In the genomic region with DNA sequence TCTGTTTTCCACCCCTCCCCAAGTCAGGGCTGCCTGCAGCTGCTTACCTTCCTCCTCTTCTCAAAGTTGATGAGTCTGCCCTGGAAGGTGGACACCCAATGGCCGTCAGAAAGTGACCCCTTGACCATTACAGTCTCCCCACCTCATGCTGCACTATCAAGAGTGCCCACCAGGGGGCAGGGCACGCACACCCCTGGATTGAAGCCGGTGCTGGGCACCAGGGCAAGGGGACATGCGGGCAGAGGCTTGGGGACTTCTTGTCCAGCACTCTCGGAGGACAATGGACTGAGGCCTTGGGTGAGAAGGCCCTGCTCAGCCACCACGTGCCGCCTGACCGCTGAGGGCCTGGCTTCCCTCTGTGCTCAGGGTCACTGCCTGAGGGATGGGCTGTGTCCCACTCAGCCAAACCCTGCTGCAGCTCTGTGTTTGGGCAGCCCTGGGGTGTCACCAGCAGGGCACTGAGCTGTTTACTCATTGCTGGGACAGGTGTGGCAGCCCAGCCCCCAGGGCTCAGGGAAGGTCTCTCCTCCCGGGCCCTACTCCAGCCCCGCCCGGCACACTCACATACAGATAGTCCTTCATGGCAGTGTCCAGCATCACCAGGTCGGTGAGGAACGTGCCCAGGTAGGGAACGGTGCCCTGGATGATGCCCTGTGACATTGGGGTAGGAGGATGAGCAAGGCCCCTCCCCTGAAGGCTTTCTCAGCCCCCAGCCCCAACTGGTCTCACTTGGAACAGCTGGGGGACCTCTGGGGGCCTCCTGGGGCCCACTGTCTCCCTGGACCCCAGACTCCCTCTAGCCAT, we compare ENCODE assay signal across 9 cellular contexts. TPM values are rescaled to one million over a fixed set of nuclear protein-coding genes. Genes with fewer than 3 reads are reported as not detected.
DNase-seq lines count a peak whose midpoint lies in the region; ATAC-seq, FAIRE-seq and TF ChIP-seq lines count a peak whose summit lies in the region.
"Had no signal": no experiment of that assay in that cellular context is flagged by ENCODE, and none has a peak within 500 bp of the region (broad histone marks: within the 10 kb centered on the region; RNA-seq: fewer than 3 reads in every experiment).

No MANE protein-coding gene starts in this region.

- H3K4me1 ChIP-seq in GM12878 (ENCODE audit: control insufficient read depth, insufficient read depth, low read length), result no peaks in the 10 kb centered on the region
- H3K4me1 ChIP-seq in small intestine (ENCODE audit: control insufficient read depth in 2 of 2, insufficient read depth in 1 of 2, low read depth in 1 of 2, low read length in 1 of 2), result peaks cover 0 to 3% of the 10 kb centered on the region in 2 donors
- H3K4me1 ChIP-seq: HAP-1 had no signal

- DNase-seq in AG08395 (ENCODE audit: low spot score), result peak; percentile 78
- DNase-seq in GM19240 (ENCODE audit: insufficient read length, low spot score), result peak; percentile 75
- DNase-seq in T-helper 17 cell, result peak in 1 of 3 donors; percentile 50
- no peak for DNase-seq in GM12878 (ENCODE audit: low read depth, low spot score)
- peak; percentile 33 to 61 for DNase-seq in hippocampal formation (lab: John Stamatoyannopoulos, UW)
- DNase-seq in small intestine, result peak; percentile 69

- TF ChIP-seq RAD21 in GM12878 (IDR thresholded peaks at IDR 0.05; ENCODE audit: insufficient read depth, low read depth, low read length), result peak; percentile 95

- H3K9me3 ChIP-seq in T-helper 17 cell (ENCODE audit: control insufficient read depth, low read length, poor library complexity, severe bottlenecking) (no peaks in the 10 kb centered on the region), GM12878 (replicated peaks; ENCODE audit: control insufficient read depth, insufficient read depth, low read length) (no peaks in the 10 kb centered on the region; the same call in 2 of the 3 replicates), small intestine (ENCODE audit: control insufficient read depth, low read depth) (no peaks in the 10 kb centered on the region)
- H3K9me3 ChIP-seq: HAP-1 had no signal

- WGBS in GM12878 (ENCODE audit: insufficient coverage, insufficient replicate concordance, low lambda C conversion rate, missing lambda C conversion rate), result 46% methylated on average over 14 of the region's 14 CpGs
- WGBS in small intestine, 3 donors, result 29 to 47% (median 47%) methylated on average over 14 of the region's 14 CpGs

- H3K79me2 ChIP-seq in GM12878 (ENCODE audit: control insufficient read depth, insufficient read depth, low read length), result no peaks in the 10 kb centered on the region

- no peaks in the 10 kb centered on the region for H4K20me1 ChIP-seq in GM12878 (ENCODE audit: control insufficient read depth, insufficient read depth)

- no peak for TF ChIP-seq EP300 in GM12878 (IDR thresholded peaks at IDR 0.05; ENCODE audit: borderline replicate concordance in 1 of 2, control insufficient read depth in 1 of 2, low read depth in 2 of 2, low read length in 2 of 2)

- SMC1A ChIA-PET in GM12878 (lab: Charles Lee; ENCODE audit: uncharacterized antibody, unreplicated experiment), result interaction anchor here (1.3 to 3.4 kb wide), 2 partner anchors 11 to 40 kb away, joined by 6 to 16 read pairs; no protein-coding TSS in a partner anchor

- H3K4me1 Mint-ChIP-seq in T-helper 17 cell, result peaks cover 10% of the 10 kb centered on the region

- TF ChIP-seq CTCF in GM12878 (IDR thresholded peaks at IDR 0.05 in 2 of 3, conservative IDR thresholded peaks at IDR 0.05 in 1 of 3; ENCODE audit: control insufficient read depth in 2 of 3, extremely low read depth in 1 of 3, insufficient read depth in 1 of 3, low read depth in 3 of 3, low read length in 3 of 3), result peak; percentile 94 to 96 (median 95)

- POLR2A ChIA-PET in GM12878 (lab: Charles Lee), result interaction anchor here (1.0 to 2.4 kb wide), 2 partner anchors 41 to 54 kb away, joined by 3 to 10 read pairs; no protein-coding TSS in a partner anchor

- H3K27me3 ChIP-seq in GM12878 (replicated peaks in 1 of 2; ENCODE audit: control insufficient read depth in 2 of 2, insufficient read depth in 2 of 2, low read length in 1 of 2), result no peaks in the 10 kb centered on the region
- H3K27me3 ChIP-seq in small intestine (ENCODE audit: control insufficient read depth in 2 of 2, insufficient read depth in 2 of 2, low read length in 2 of 2), result no peaks in the 10 kb centered on the region

- no peak overlapping the region for H3K4me3 ChIP-seq in GM12878
- no peak overlapping the region for H3K4me3 ChIP-seq in small intestine (ENCODE audit: low read depth in 1 of 2, low read length in 2 of 2)
- H3K4me3 ChIP-seq: HAP-1 had no signal

- H3K27me3 Mint-ChIP-seq in T-helper 17 cell, result no peaks in the 10 kb centered on the region

- ATAC-seq in T-helper 17 cell (peak; percentile 50), GM12878 (peak; percentile 88), GM19397 (IDR thresholded peaks at IDR 0.05; ENCODE audit: unreplicated experiment) (no peak), HG02759 (IDR thresholded peaks at IDR 0.05; ENCODE audit: unreplicated experiment) (no peak)

- intact Hi-C loops in GM12878 (cut with micrococcal nuclease; ENCODE audit: unreplicated experiment), result loop anchor here (1.0 kb wide), 2 partner anchors 41 to 77 kb away; no protein-coding TSS in a partner anchor

- peak overlapping the region; percentile 56 for H3K4me3 Mint-ChIP-seq in T-helper 17 cell

- CTCF ChIA-PET in GM12878 (lab: Yijun Ruan, JAX), result interaction anchor here (0.7 to 22.5 kb wide), 3 partner anchors 12 to 43 kb away, joined by 3 to 401 read pairs (median 29); no protein-coding TSS in a partner anchor

- in situ Hi-C loops in GM12878 (cut with MboI), result no loop called here

- H3K9ac ChIP-seq in GM12878 (ENCODE audit: control insufficient read depth, insufficient read depth, low read length), result no peak overlapping the region

- BruUV-seq in GM12878 (replicated peaks; lab: Mats Ljungman, UMichigan), result no TSS peak

- no peak overlapping the region for H3K27ac ChIP-seq in GM12878 (ENCODE audit: control insufficient read depth, insufficient read depth)
- H3K27ac ChIP-seq in small intestine (ENCODE audit: low read depth in 1 of 2, low read length in 1 of 2), result peak overlapping the region; percentile 41 to 42

- peaks cover 30 to 38% of the 10 kb centered on the region in 2 experiments for H3K36me3 ChIP-seq in GM12878 (ENCODE audit: control insufficient read depth in 2 of 2, insufficient read depth in 2 of 2, low read length in 1 of 2)
- peaks cover 42 to 61% of the 10 kb centered on the region in 2 donors for H3K36me3 ChIP-seq in small intestine (ENCODE audit: control insufficient read depth in 2 of 2, insufficient read depth in 2 of 2, low read length in 2 of 2)

- H3K36me3 Mint-ChIP-seq in T-helper 17 cell (ENCODE audit: low read depth), result peaks cover 15% of the 10 kb centered on the region

- H3K4me2 ChIP-seq in GM12878 (ENCODE audit: control insufficient read depth, insufficient read depth), result no peak overlapping the region

- no peak overlapping the region for H2AFZ ChIP-seq in GM12878 (ENCODE audit: control insufficient read depth, low read depth, low read length)

- H3K27ac Mint-ChIP-seq in T-helper 17 cell, result peak overlapping the region; percentile 95

- no peak for FAIRE-seq in GM12878 (lab: Jason Lieb, UNC)
- FAIRE-seq in small intestine (lab: Jason Lieb, UNC), result no peak

- RAD21 ChIA-PET in GM12878 (lab: Charles Lee; ENCODE audit: unreplicated experiment), result interaction anchor here (1.0 to 3.7 kb wide), 4 partner anchors 11 to 44 kb away, joined by 3 to 25 read pairs (median 6); no protein-coding TSS in a partner anchor

- TF ChIP-seq POLR2A in GM12878 (IDR thresholded peaks at IDR 0.05; ENCODE audit: low read depth, low read length), result no peak; the same call in 1 of the 2 replicates

TF ChIP-seq in GM12878, 131 proteins besides CTCF, POLR2A, EP300 and RAD21 (continues in another document):
- no peak for TF ChIP-seq BMI1 (IDR thresholded peaks at IDR 0.05; ENCODE audit: borderline replicate concordance)

RNA-seq across cellular contexts. Expression of a gene that starts 17.7 kb away (rescaled TPM):
- total RNA-seq in T-helper 17 cell (100 to 1,000 TPM; 150 to 236 TPM), GM12878 (2014; rRNA removed) (29.7 and 34.1 TPM in 2 replicates), GM12878 (2014; rRNA removed; fragmentation: Illumina TruSeq; extraction: Trizol) (17.4 and 19.3 TPM in 2 replicates), GM12878 (2021) (30.1 and 33.3 TPM in 2 replicates)
- total RNA-seq in GM12878 (2013; cell fraction: nucleolus; rRNA removed), result 87.1 and 89.7 TPM in 2 replicates
- 15.0 TPM for polyA plus RNA-seq in GM12878 (2011; ENCODE audit: low read depth)
- polyA plus RNA-seq in GM12878 (2011; rRNA removed) (33.7 and 48.6 TPM in 2 replicates), GM12878 (2014; fragmentation: Illumina TruSeq; extraction: Trizol) (8.4 and 23.1 TPM in 2 replicates), GM12878 (2014; fragmentation: Nextera tagmentation; extraction: Ambion mirVana) (1 to 10 TPM; 1.3 to 2.0 TPM), GM12878 (2014; rRNA removed) (43.7 and 49.3 TPM in 2 replicates), GM12878 (2016; fragmentation: Nextera tagmentation; extraction: Ambion mirVana) (10 to 100 TPM in 1 of 2 experiments, 1 to 10 TPM in 1; 7.6 to 13.3 TPM), small intestine (10 to 100 TPM; 33.0 to 49.0 (median 36.4) TPM)
- 56.3 and 59.0 TPM in 2 replicates for polyA plus RNA-seq in GM12878 (2011; cell fraction: cytosol; rRNA removed)
- polyA plus RNA-seq in GM12878 (2011; cell fraction: nucleus; rRNA removed), result 264 and 316 TPM in 2 replicates
- 22.6 and 37.4 TPM in 2 replicates for polyA plus RNA-seq in GM12878 (2012)
- 22.2 and 36.1 TPM in 2 replicates for polyA minus RNA-seq in GM12878 (2011; rRNA and poly(A)+ RNA removed)
- 9.8 and 20.6 TPM in 2 replicates for polyA minus RNA-seq in GM12878 (2011; cell fraction: cytosol; rRNA and poly(A)+ RNA removed)
- 38.2 and 39.3 TPM in 2 replicates for polyA minus RNA-seq in GM12878 (2011; cell fraction: nucleus; rRNA and poly(A)+ RNA removed)

RNA-seq across cellular contexts. Expression of a gene that starts 41.6 kb away (rescaled TPM):
- total RNA-seq in T-helper 17 cell (under 1 TPM in 1 of 2 donors, not detected in 1; 0.42 TPM), GM12878 (2014; rRNA removed) (0.23 and 0.27 TPM in 2 replicates), GM12878 (2014; rRNA removed; fragmentation: Illumina TruSeq; extraction: Trizol) (0.36 and 0.41 TPM in 2 replicates), GM12878 (2021) (4.1 and 4.6 TPM in 2 replicates)
- total RNA-seq in GM12878 (2013; cell fraction: nucleolus; rRNA removed), result 0.29 and 0.64 TPM in 2 replicates
- polyA plus RNA-seq in GM12878 (2011; ENCODE audit: low read depth), result 0.17 TPM
- polyA plus RNA-seq in GM12878 (2011; rRNA removed) (0.04 and 0.15 TPM in 2 replicates), GM12878 (2014; fragmentation: Illumina TruSeq; extraction: Trizol) (0.25 and 0.51 TPM in 2 replicates), GM12878 (2014; fragmentation: Nextera tagmentation; extraction: Ambion mirVana) (not detected), GM12878 (2014; rRNA removed) (0.80 and 1.2 TPM in 2 replicates), GM12878 (2016; fragmentation: Nextera tagmentation; extraction: Ambion mirVana) (under 1 TPM; 0.05 to 0.15 TPM), small intestine (1 to 10 TPM; 2.8 to 7.4 (median 3.2) TPM)
- 0.15 and 0.20 TPM in 2 replicates for polyA plus RNA-seq in GM12878 (2011; cell fraction: cytosol; rRNA removed)
- 1.3 and 2.2 TPM in 2 replicates for polyA plus RNA-seq in GM12878 (2011; cell fraction: nucleus; rRNA removed)
- polyA plus RNA-seq in GM12878 (2012), result 0.74 and 0.97 TPM in 2 replicates
- polyA minus RNA-seq in GM12878 (2011; rRNA and poly(A)+ RNA removed), result 0.10 TPM in 1 of 2 replicates, not detected in the other
- 0.53 TPM in 1 of 2 replicates, not detected in the other for polyA minus RNA-seq in GM12878 (2011; cell fraction: cytosol; rRNA and poly(A)+ RNA removed)
- 0.29 TPM in 1 of 2 replicates, not detected in the other for polyA minus RNA-seq in GM12878 (2011; cell fraction: nucleus; rRNA and poly(A)+ RNA removed)

Comparison
In these comparisons a context has a peak if more than half of its experiments do, and no peak if none do; other contexts are left out.
1. ATAC-seq: peak in T-helper 17 cell (single experiment) and GM12878 (single experiment); none in GM19397 (single experiment) and HG02759 (single experiment).